1 cellular context compared by ENCODE assay signal in the genomic region with DNA sequence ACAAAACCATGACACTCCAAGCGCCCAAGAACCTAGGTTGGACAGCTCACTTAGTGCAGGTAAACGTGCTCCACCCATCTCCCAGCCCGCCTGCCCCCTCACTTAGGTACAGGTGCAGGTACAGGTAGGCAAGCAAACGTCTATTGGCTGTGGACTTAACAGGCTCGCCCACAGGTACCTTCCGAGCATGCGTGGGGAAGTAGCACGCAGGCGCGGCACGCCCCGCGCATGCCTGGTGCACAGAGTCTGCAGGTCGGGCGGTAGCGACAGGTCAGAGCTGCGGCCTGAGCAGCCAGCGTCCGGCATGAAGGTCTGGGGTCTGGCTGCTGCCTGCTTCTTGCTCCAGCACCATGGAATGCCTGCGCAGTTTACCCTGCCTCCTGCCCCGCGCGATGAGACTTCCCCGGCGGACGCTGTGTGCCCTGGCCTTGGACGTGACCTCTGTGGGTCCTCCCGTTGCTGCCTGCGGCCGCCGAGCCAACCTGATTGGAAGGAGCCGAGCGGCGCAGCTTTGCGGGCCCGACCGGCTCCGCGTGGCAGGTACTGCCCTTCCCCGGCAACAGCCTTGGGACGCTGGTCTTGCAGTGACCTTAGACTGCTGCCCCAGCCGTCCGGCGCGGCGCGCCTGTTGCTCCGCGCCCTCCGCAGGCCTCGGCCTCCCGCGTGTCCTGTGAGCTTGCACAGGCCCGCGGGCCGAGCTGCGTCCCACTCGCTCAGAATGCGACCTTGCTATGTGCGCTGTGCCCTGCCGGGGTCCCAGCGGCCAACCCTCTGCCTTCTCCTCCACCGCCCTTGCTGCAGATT.
TF ChIP-seq lines count a peak whose summit lies in the region.

A gene with protein sequence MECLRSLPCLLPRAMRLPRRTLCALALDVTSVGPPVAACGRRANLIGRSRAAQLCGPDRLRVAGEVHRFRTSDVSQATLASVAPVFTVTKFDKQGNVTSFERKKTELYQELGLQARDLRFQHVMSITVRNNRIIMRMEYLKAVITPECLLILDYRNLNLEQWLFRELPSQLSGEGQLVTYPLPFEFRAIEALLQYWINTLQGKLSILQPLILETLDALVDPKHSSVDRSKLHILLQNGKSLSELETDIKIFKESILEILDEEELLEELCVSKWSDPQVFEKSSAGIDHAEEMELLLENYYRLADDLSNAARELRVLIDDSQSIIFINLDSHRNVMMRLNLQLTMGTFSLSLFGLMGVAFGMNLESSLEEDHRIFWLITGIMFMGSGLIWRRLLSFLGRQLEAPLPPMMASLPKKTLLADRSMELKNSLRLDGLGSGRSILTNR (plus strand): TSS at position 240 of the 804 bp plus-strand sequence. CDS start 111 bp downstream, at position 351.

TF ChIP-seq in H1, 55 proteins besides CTCF, POLR2A, EP300 and RAD21:
- TF ChIP-seq JUN (IDR thresholded peaks at IDR 0.05; ENCODE audit: low read depth, low read length): no peak
- no peak for TF ChIP-seq KDM1A (IDR thresholded peaks at IDR 0.05; ENCODE audit: borderline replicate concordance, low read length)
- TF ChIP-seq TEAD4 (IDR thresholded peaks at IDR 0.05; ENCODE audit: low read depth, low read length): 0 out of 2 replicates have a peak, but pooled peaks have one; percentile 39
- no peak for TF ChIP-seq SP1 (IDR thresholded peaks at IDR 0.05; ENCODE audit: low read depth, low read length)
- peak; percentile 89 for TF ChIP-seq POLR2AphosphoS5 (IDR thresholded peaks at IDR 0.05; ENCODE audit: low read depth, low read length)
- peak; percentile 72 for TF ChIP-seq PHF8 (conservative IDR thresholded peaks at IDR 0.05; ENCODE audit: low read depth, low read length)
- TF ChIP-seq KDM4A (IDR thresholded peaks at IDR 0.05; ENCODE audit: low read depth, low read length, severe bottlenecking): peak; percentile 83
- no peak for TF ChIP-seq RXRA (IDR thresholded peaks at IDR 0.05; ENCODE audit: insufficient read depth, low read depth, low read length)
- TF ChIP-seq TBP (IDR thresholded peaks at IDR 0.05; ENCODE audit: low read depth, low read length): peak; percentile 79
- peak; percentile 82 for TF ChIP-seq ASH2L (IDR thresholded peaks at IDR 0.05; ENCODE audit: low read length)
- TF ChIP-seq CHD2 (IDR thresholded peaks at IDR 0.05; ENCODE audit: low read length): no peak
- peak; percentile 26 to 97; a peak in 2 of 4 replicates for TF ChIP-seq HDAC2 (IDR thresholded peaks at IDR 0.05; ENCODE audit: borderline replicate concordance in 1 of 2, low read depth in 2 of 2, low read length in 2 of 2)
- TF ChIP-seq, protein P1, sequence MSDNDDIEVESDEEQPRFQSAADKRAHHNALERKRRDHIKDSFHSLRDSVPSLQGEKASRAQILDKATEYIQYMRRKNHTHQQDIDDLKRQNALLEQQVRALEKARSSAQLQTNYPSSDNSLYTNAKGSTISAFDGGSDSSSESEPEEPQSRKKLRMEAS (IDR thresholded peaks at IDR 0.05): peak; percentile 47
- TF ChIP-seq FOSL1 (IDR thresholded peaks at IDR 0.05; ENCODE audit: insufficient read depth, low read depth, low read length): no peak
- no peak; the same call in 1 of the 2 replicates for TF ChIP-seq CREB1 (IDR thresholded peaks at IDR 0.05)
- no peak for TF ChIP-seq YY1 (IDR thresholded peaks at IDR 0.05; ENCODE audit: low read depth, low read length)
- TF ChIP-seq SIRT6 (IDR thresholded peaks at IDR 0.05; ENCODE audit: low read length): no peak
- TF ChIP-seq, protein P2, sequence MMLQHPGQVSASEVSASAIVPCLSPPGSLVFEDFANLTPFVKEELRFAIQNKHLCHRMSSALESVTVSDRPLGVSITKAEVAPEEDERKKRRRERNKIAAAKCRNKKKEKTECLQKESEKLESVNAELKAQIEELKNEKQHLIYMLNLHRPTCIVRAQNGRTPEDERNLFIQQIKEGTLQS (IDR thresholded peaks at IDR 0.05; ENCODE audit: insufficient read depth, low read depth, low read length): no peak
- no peak for TF ChIP-seq SP4 (IDR thresholded peaks at IDR 0.05; ENCODE audit: low read length)
- TF ChIP-seq POU5F1 (IDR thresholded peaks at IDR 0.05; ENCODE audit: low read depth, low read length): no peak
- TF ChIP-seq RBBP5 (IDR thresholded peaks at IDR 0.05; ENCODE audit: borderline replicate concordance, low read depth, low read length): peak; percentile 88
- peak; percentile 73 for TF ChIP-seq NRF1 (IDR thresholded peaks at IDR 0.05; ENCODE audit: low read depth, low read length)
- TF ChIP-seq, protein P3, sequence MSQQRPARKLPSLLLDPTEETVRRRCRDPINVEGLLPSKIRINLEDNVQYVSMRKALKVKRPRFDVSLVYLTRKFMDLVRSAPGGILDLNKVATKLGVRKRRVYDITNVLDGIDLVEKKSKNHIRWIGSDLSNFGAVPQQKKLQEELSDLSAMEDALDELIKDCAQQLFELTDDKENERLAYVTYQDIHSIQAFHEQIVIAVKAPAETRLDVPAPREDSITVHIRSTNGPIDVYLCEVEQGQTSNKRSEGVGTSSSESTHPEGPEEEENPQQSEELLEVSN (IDR thresholded peaks at IDR 0.05): peak; percentile 34; the same call in 1 of the 2 replicates
- TF ChIP-seq BACH1 (IDR thresholded peaks at IDR 0.05; ENCODE audit: low read length): peak; percentile 85
- peak in 1 of 2 experiments; percentile 17; a peak in 2 of 4 replicates for TF ChIP-seq SIN3A (conservative IDR thresholded peaks at IDR 0.05 in 1 of 2, IDR thresholded peaks at IDR 0.05 in 1 of 2; ENCODE audit: low read depth in 1 of 2, low read length in 2 of 2)
- TF ChIP-seq ZNF274 (IDR thresholded peaks at IDR 0.05; ENCODE audit: borderline replicate concordance, extremely low read depth, low read length): no peak
- TF ChIP-seq TAF1 (IDR thresholded peaks at IDR 0.05; ENCODE audit: low read depth, low read length): peak; percentile 83
- no peak for TF ChIP-seq CEBPB (IDR thresholded peaks at IDR 0.05; ENCODE audit: low read depth, low read length)
